Comparison of ENCODE assay signal across 8 cellular contexts in the genomic region with DNA sequence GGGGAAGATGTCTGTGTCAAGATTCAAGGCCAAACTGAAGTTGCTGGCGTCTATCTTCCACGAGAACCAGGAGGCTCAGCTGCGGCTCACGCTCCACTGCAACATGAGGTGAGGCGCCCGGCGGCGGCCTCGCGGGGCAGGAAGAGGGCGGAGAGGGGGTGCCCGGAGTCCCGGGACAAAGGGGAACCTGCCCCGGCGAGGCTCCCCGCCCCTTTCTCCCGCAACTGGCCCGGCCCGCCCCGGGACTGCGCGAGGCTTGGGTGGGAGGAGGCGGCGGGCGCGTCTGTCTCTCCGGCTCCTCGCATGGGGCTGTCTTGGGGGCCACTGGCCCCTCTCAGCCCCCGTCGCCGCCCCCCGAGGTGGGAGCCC.
DNase-seq lines count a peak whose midpoint lies in the region; ATAC-seq and TF ChIP-seq lines count a peak whose summit lies in the region.
"Not testable (repeated sequence)": the region's sequence is repeated elsewhere in the genome, so short reads cannot be mapped to it uniquely, and the experiment has no call there.

No MANE protein-coding gene starts in this region.

- not testable (repeated sequence) for H3K4me3 ChIP-seq in RWPE2 (ENCODE audit: severe bottlenecking)
- peak overlapping the region; percentile 35 for H3K4me3 ChIP-seq in astrocyte of the cerebellum (ENCODE audit: low read depth, low read length)
- H3K4me3 ChIP-seq in lower lobe of right lung: peak overlapping the region; percentile 34
- peak overlapping the region in 2 of 4 donors; percentile 19 to 46 for H3K4me3 ChIP-seq in transverse colon

- DNase-seq in Daoy (ENCODE audit: low read depth) (peak; percentile 61), RWPE2 (ENCODE audit: low spot score) (peak; percentile 55), cardiac septum (ENCODE audit: low spot score) (peak; percentile 75), lower lobe of right lung (peak; percentile 60), retina (peak; percentile 69), transverse colon (peak; percentile 12)
- DNase-seq in activated CD8-positive, alpha-beta T cell treated with anti-CD3 and anti-CD28 coated beads for 36 hours: peak; percentile 44
- DNase-seq in astrocyte of the cerebellum (ENCODE audit: low read depth): not testable (repeated sequence)

- ATAC-seq in RWPE2 (ENCODE audit: low read depth) (peak; percentile 43), lower lobe of right lung (peak; percentile 80 to 83)
- ATAC-seq in activated CD8-positive, alpha-beta T cell treated with anti-CD3 and anti-CD28 coated beads for 36 hours: peak; percentile 55

- H3K27ac ChIP-seq in RWPE2 (ENCODE audit: poor library complexity, severe bottlenecking); lower lobe of right lung; transverse colon: not testable (repeated sequence)

- not testable (repeated sequence) for H3K36me3 ChIP-seq in RWPE2 (ENCODE audit: low read depth); lower lobe of right lung; transverse colon

- H3K27ac Mint-ChIP-seq in activated CD8-positive, alpha-beta T cell treated with anti-CD3 and anti-CD28 coated beads for 36 hours: not testable (repeated sequence)

- H3K9me3 ChIP-seq in RWPE2 (ENCODE audit: severe bottlenecking); lower lobe of right lung; transverse colon: not testable (repeated sequence)

- H3K9me3 Mint-ChIP-seq in activated CD8-positive, alpha-beta T cell treated with anti-CD3 and anti-CD28 coated beads for 36 hours: not testable (repeated sequence)

- H3K27me3 Mint-ChIP-seq in activated CD8-positive, alpha-beta T cell treated with anti-CD3 and anti-CD28 coated beads for 36 hours: not testable (repeated sequence)

- TF ChIP-seq POLR2A in transverse colon (IDR thresholded peaks at IDR 0.05): not testable (repeated sequence)

- CTCF ChIA-PET in activated CD8-positive, alpha-beta T cell treated with anti-CD3 and anti-CD28 coated beads for 36 hours (lab: Charles Lee): not testable (repeated sequence)

- H3K36me3 Mint-ChIP-seq in activated CD8-positive, alpha-beta T cell treated with anti-CD3 and anti-CD28 coated beads for 36 hours (ENCODE audit: low read depth): not testable (repeated sequence)

- TF ChIP-seq EP300 in transverse colon (IDR thresholded peaks at IDR 0.05; ENCODE audit: low read depth): not testable (repeated sequence)

- H3K4me1 ChIP-seq in RWPE2 (ENCODE audit: insufficient read depth, poor library complexity, severe bottlenecking); lower lobe of right lung; transverse colon: not testable (repeated sequence)

- POLR2A ChIA-PET in activated CD8-positive, alpha-beta T cell treated with anti-CD3 and anti-CD28 coated beads for 36 hours (lab: Charles Lee): not testable (repeated sequence)

- not testable (repeated sequence) for H3K27me3 ChIP-seq in RWPE2 (ENCODE audit: insufficient read depth, poor library complexity, severe bottlenecking); lower lobe of right lung (ENCODE audit: low read depth); transverse colon

- no CpG with 5 or more reads among the region's 32 CpGs for WGBS in transverse colon (ENCODE audit: low coverage in 1 of 2), 2 donors

- H3K4me1 Mint-ChIP-seq in activated CD8-positive, alpha-beta T cell treated with anti-CD3 and anti-CD28 coated beads for 36 hours (ENCODE audit: low read depth): not testable (repeated sequence)

- not testable (repeated sequence) for H3K4me3 Mint-ChIP-seq in activated CD8-positive, alpha-beta T cell treated with anti-CD3 and anti-CD28 coated beads for 36 hours

- intact Hi-C loops in activated CD8-positive, alpha-beta T cell treated with anti-CD3 and anti-CD28 coated beads for 36 hours (cut with micrococcal nuclease); cardiac septum (cut with DNase I); lower lobe of right lung (cut with DNase I); transverse colon (cut with DNase I; ENCODE audit: low total_unique reads): not testable (repeated sequence)

- in situ Hi-C loops in astrocyte of the cerebellum (cut with HindIII; ENCODE audit: low sequenced_read_pairs); transverse colon (cut with MboI; ENCODE audit: low pct_ligation_motif_present in 1 of 4, low pct_unique_long_range_greater_than_20kb in 1 of 4, low sequenced_read_pairs in 3 of 4): not testable (repeated sequence)

- TF ChIP-seq CTCF in RWPE2 (IDR thresholded peaks at IDR 0.05; ENCODE audit: poor library complexity, severe bottlenecking); activated CD8-positive, alpha-beta T cell treated with anti-CD3 and anti-CD28 coated beads for 36 hours (IDR thresholded peaks at IDR 0.05); astrocyte of the cerebellum (IDR thresholded peaks at IDR 0.05; ENCODE audit: low read depth, low read length, missing control alignments); lower lobe of right lung (IDR thresholded peaks at IDR 0.05); transverse colon (IDR thresholded peaks at IDR 0.05): not testable (repeated sequence)
